Comparison of ENCODE assay signal across 1 cellular context in genomic region chr21:44456915-44457736, GRCh38.
TF ChIP-seq lines count a peak whose summit lies in the region.

No MANE protein-coding gene starts in this region.

TF ChIP-seq in WTC11, 78 proteins besides CTCF, POLR2A, EP300 and RAD21 (continued from another document):
- no peak for TF ChIP-seq AFF4 (CRISPR knock-in tag; IDR thresholded peaks at IDR 0.05; ENCODE audit: borderline replicate concordance)
- TF ChIP-seq ELF4 (CRISPR knock-in tag; IDR thresholded peaks at IDR 0.05; ENCODE audit: low read depth) = no peak
- TF ChIP-seq ZBTB21 (CRISPR knock-in tag; IDR thresholded peaks at IDR 0.05; ENCODE audit: borderline replicate concordance) = no peak
- TF ChIP-seq ATF1 (CRISPR knock-in tag; IDR thresholded peaks at IDR 0.05) = no peak
- TF ChIP-seq ZBTB43 (CRISPR knock-in tag; IDR thresholded peaks at IDR 0.05) = no peak
- no peak for TF ChIP-seq PREB (CRISPR knock-in tag; IDR thresholded peaks at IDR 0.05; ENCODE audit: borderline replicate concordance)
- TF ChIP-seq JAZF1 (CRISPR knock-in tag; IDR thresholded peaks at IDR 0.05) = no peak
- no peak for TF ChIP-seq HMGXB4 (CRISPR knock-in tag; IDR thresholded peaks at IDR 0.05)
- TF ChIP-seq ZNF219 (CRISPR knock-in tag; IDR thresholded peaks at IDR 0.05; ENCODE audit: borderline replicate concordance) = no peak
- TF ChIP-seq ZNF532 (CRISPR knock-in tag; IDR thresholded peaks at IDR 0.05; ENCODE audit: borderline replicate concordance) = no peak
- no peak for TF ChIP-seq GABPB1 (CRISPR knock-in tag; IDR thresholded peaks at IDR 0.05)
- TF ChIP-seq USF1 (CRISPR knock-in tag; IDR thresholded peaks at IDR 0.05) = no peak
- TF ChIP-seq ZMAT4 (CRISPR knock-in tag; IDR thresholded peaks at IDR 0.05) = no peak
- TF ChIP-seq SMAD4 (CRISPR knock-in tag; IDR thresholded peaks at IDR 0.05) = no peak
- no peak for TF ChIP-seq TP53 (CRISPR knock-in tag; IDR thresholded peaks at IDR 0.05)
